13 cellular contexts compared by ENCODE assay signal in genomic region chr1:184971522-184972265, GRCh38. TPM values are rescaled to one million over a fixed set of nuclear protein-coding genes. Genes with fewer than 3 reads are reported as not detected.
DNase-seq lines count a peak whose midpoint lies in the region; ATAC-seq and TF ChIP-seq lines count a peak whose summit lies in the region.
"Had no signal": no experiment of that assay in that cellular context is flagged by ENCODE, and none has a peak within 500 bp of the region (broad histone marks: within the 10 kb centered on the region; RNA-seq: fewer than 3 reads in every experiment).

No MANE protein-coding gene starts in this region.

- peak overlapping the region; percentile 96 for H3K27ac Mint-ChIP-seq in activated T-cell treated with anti-CD3 and anti-CD28 coated beads, Interleukin-2, amount 50 U/mL, for 24 hours
- no peak overlapping the region for H3K27ac Mint-ChIP-seq in activated CD4-positive, alpha-beta memory T cell treated with anti-CD3 and anti-CD28 coated beads, Interleukin-2, amount 10 ng/mL, durations not matched to agents 7 days and 5 days
- no peak overlapping the region for H3K27ac Mint-ChIP-seq in activated naive CD4-positive, alpha-beta T cell treated with anti-CD3 and anti-CD28 coated beads, Interleukin-2, amount 10 ng/mL, durations not matched to agents 7 days and 5 days
- H3K27ac Mint-ChIP-seq: GM23338 had no signal

- no peak for DNase-seq in activated T-cell treated with anti-CD3 and anti-CD28 coated beads, Interleukin-2, amount 50 U/mL, for 24 hours
- DNase-seq in activated T-cell treated with anti-CD3 and anti-CD28 coated beads for 4 hours = no peak
- DNase-seq in activated CD4-positive, alpha-beta memory T cell treated with anti-CD3 and anti-CD28 coated beads, Interleukin-2, amount 10 ng/mL, durations not matched to agents 7 days and 5 days = no peak
- no peak for DNase-seq in right atrium auricular region (ENCODE audit: low spot score)
- no peak for DNase-seq in thoracic aorta (ENCODE audit: low spot score)
- no peak for DNase-seq in DMS79 treated with DMSO at 0.1 percent for 48 hours (lab: John Stamatoyannopoulos, UW)
- no peak for DNase-seq in activated naive CD4-positive, alpha-beta T cell treated with anti-CD3 and anti-CD28 coated beads, Interleukin-2, amount 10 ng/mL, durations not matched to agents 7 days and 5 days
- DNase-seq: cortex of kidney, head of caudate nucleus, NCI-H2081 treated with DMSO at 0.1 percent for 48 hours had no signal

- H3K36me3 Mint-ChIP-seq in activated T-cell treated with anti-CD3 and anti-CD28 coated beads, Interleukin-2, amount 50 U/mL, for 24 hours (ENCODE audit: low read depth) = peaks cover 6% of the 10 kb centered on the region
- peaks cover 43% of the 10 kb centered on the region for H3K36me3 Mint-ChIP-seq in activated CD4-positive, alpha-beta memory T cell treated with anti-CD3 and anti-CD28 coated beads, Interleukin-2, amount 10 ng/mL, durations not matched to agents 7 days and 5 days (ENCODE audit: low read depth)
- H3K36me3 Mint-ChIP-seq in activated naive CD4-positive, alpha-beta T cell treated with anti-CD3 and anti-CD28 coated beads, Interleukin-2, amount 10 ng/mL, durations not matched to agents 7 days and 5 days = peaks cover 9% of the 10 kb centered on the region

- no peaks in the 10 kb centered on the region for H3K27me3 ChIP-seq in right atrium auricular region
- H3K27me3 ChIP-seq in thoracic aorta (replicated peaks; ENCODE audit: insufficient read depth) = no peaks in the 10 kb centered on the region

- peaks cover 12% of the 10 kb centered on the region for H3K27me3 Mint-ChIP-seq in activated T-cell treated with anti-CD3 and anti-CD28 coated beads, Interleukin-2, amount 50 U/mL, for 24 hours
- no peaks in the 10 kb centered on the region for H3K27me3 Mint-ChIP-seq in activated CD4-positive, alpha-beta memory T cell treated with anti-CD3 and anti-CD28 coated beads, Interleukin-2, amount 10 ng/mL, durations not matched to agents 7 days and 5 days
- H3K27me3 Mint-ChIP-seq in activated naive CD4-positive, alpha-beta T cell treated with anti-CD3 and anti-CD28 coated beads, Interleukin-2, amount 10 ng/mL, durations not matched to agents 7 days and 5 days = peaks cover 6% of the 10 kb centered on the region

- H3K36me3 ChIP-seq in right atrium auricular region = no peaks in the 10 kb centered on the region
- no peaks in the 10 kb centered on the region for H3K36me3 ChIP-seq in thoracic aorta

- H3K4me3 ChIP-seq in right atrium auricular region (peak overlapping the region; percentile 75 to 86), thoracic aorta (peak overlapping the region; percentile 86)

- ATAC-seq in thoracic aorta (ENCODE audit: insufficient number of reproducible peaks, low FRiP score, low read depth) (peak; percentile 47), GM21423 (IDR thresholded peaks at IDR 0.05; ENCODE audit: unreplicated experiment) (no peak)
- ATAC-seq: GM23338 had no signal

- peak overlapping the region; percentile 94 to 95 for H3K27ac ChIP-seq in right atrium auricular region
- H3K27ac ChIP-seq in thoracic aorta = peak overlapping the region; percentile 90 to 96

- no peaks in the 10 kb centered on the region for H3K9me3 Mint-ChIP-seq in activated T-cell treated with anti-CD3 and anti-CD28 coated beads, Interleukin-2, amount 50 U/mL, for 24 hours
- H3K9me3 Mint-ChIP-seq in activated CD4-positive, alpha-beta memory T cell treated with anti-CD3 and anti-CD28 coated beads, Interleukin-2, amount 10 ng/mL, durations not matched to agents 7 days and 5 days = no peaks in the 10 kb centered on the region
- no peaks in the 10 kb centered on the region for H3K9me3 Mint-ChIP-seq in activated naive CD4-positive, alpha-beta T cell treated with anti-CD3 and anti-CD28 coated beads, Interleukin-2, amount 10 ng/mL, durations not matched to agents 7 days and 5 days
- H3K9me3 Mint-ChIP-seq: GM23338 had no signal

- H3K9me3 ChIP-seq in right atrium auricular region = no peaks in the 10 kb centered on the region
- H3K9me3 ChIP-seq in thoracic aorta = no peaks in the 10 kb centered on the region

- H3K4me1 Mint-ChIP-seq in activated T-cell treated with anti-CD3 and anti-CD28 coated beads, Interleukin-2, amount 50 U/mL, for 24 hours (ENCODE audit: low read depth) = peaks cover 69% of the 10 kb centered on the region
- H3K4me1 Mint-ChIP-seq in activated CD4-positive, alpha-beta memory T cell treated with anti-CD3 and anti-CD28 coated beads, Interleukin-2, amount 10 ng/mL, durations not matched to agents 7 days and 5 days = peaks cover 72% of the 10 kb centered on the region
- peaks cover 75% of the 10 kb centered on the region for H3K4me1 Mint-ChIP-seq in activated naive CD4-positive, alpha-beta T cell treated with anti-CD3 and anti-CD28 coated beads, Interleukin-2, amount 10 ng/mL, durations not matched to agents 7 days and 5 days

- CTCF ChIA-PET in activated CD4-positive, alpha-beta memory T cell treated with anti-CD3 and anti-CD28 coated beads, Interleukin-2, amount 10 ng/mL, durations not matched to agents 7 days and 5 days (lab: Charles Lee) = interaction anchor here (1.1 to 9.5 kb wide), 6 partner anchors 9 to 198 kb away, joined by 3 to 88 read pairs (median 4); no protein-coding TSS in a partner anchor
- CTCF ChIA-PET in activated naive CD4-positive, alpha-beta T cell treated with anti-CD3 and anti-CD28 coated beads, Interleukin-2, amount 10 ng/mL, durations not matched to agents 7 days and 5 days (lab: Charles Lee) = interaction anchor here (0.8 to 1.5 kb wide), 5 partner anchors 10 to 198 kb away, joined by 3 to 5 read pairs (median 4); no protein-coding TSS in a partner anchor

- POLR2A ChIA-PET in activated CD4-positive, alpha-beta memory T cell treated with anti-CD3 and anti-CD28 coated beads, Interleukin-2, amount 10 ng/mL, durations not matched to agents 7 days and 5 days (lab: Charles Lee) = interaction anchor here (1.0 to 5.8 kb wide), 12 partner anchors 10 to 218 kb away, joined by 3 to 75 read pairs (median 4); partner anchors contain the start of genes EDEM3 and RNF2

- H3K4me1 ChIP-seq in right atrium auricular region = peaks cover 0 to 46% of the 10 kb centered on the region in 2 donors
- H3K4me1 ChIP-seq in thoracic aorta (ENCODE audit: control insufficient read depth in 1 of 2, low read depth in 2 of 2) = peaks cover 15 to 53% of the 10 kb centered on the region in 2 donors

- H3K4me3 Mint-ChIP-seq in activated T-cell treated with anti-CD3 and anti-CD28 coated beads, Interleukin-2, amount 50 U/mL, for 24 hours = peak overlapping the region; percentile 86
- peak overlapping the region; percentile 90 for H3K4me3 Mint-ChIP-seq in activated CD4-positive, alpha-beta memory T cell treated with anti-CD3 and anti-CD28 coated beads, Interleukin-2, amount 10 ng/mL, durations not matched to agents 7 days and 5 days
- no peak overlapping the region for H3K4me3 Mint-ChIP-seq in activated naive CD4-positive, alpha-beta T cell treated with anti-CD3 and anti-CD28 coated beads, Interleukin-2, amount 10 ng/mL, durations not matched to agents 7 days and 5 days

- TF ChIP-seq CTCF in right atrium auricular region (IDR thresholded peaks at IDR 0.05) (no peak), thoracic aorta (IDR thresholded peaks at IDR 0.05) (no peak)

RNA-seq across cellular contexts. Expression of gene NIBAN1, which starts 2.6 kb away (rescaled TPM):
- 10 to 100 TPM; 68.8 to 71.7 TPM for total RNA-seq in activated CD4-positive, alpha-beta memory T cell treated with anti-CD3 and anti-CD28 coated beads, Interleukin-2, amount 10 ng/mL, durations not matched to agents 7 days and 5 days
- 100 to 1,000 TPM; 198 to 371 TPM for total RNA-seq in right atrium auricular region
- total RNA-seq in thoracic aorta = 100 to 1,000 TPM; 209 to 215 TPM
- total RNA-seq: OCI-LY7 had no signal
